Comparison of ENCODE assay signal across 1 cellular context in the genomic region with DNA sequence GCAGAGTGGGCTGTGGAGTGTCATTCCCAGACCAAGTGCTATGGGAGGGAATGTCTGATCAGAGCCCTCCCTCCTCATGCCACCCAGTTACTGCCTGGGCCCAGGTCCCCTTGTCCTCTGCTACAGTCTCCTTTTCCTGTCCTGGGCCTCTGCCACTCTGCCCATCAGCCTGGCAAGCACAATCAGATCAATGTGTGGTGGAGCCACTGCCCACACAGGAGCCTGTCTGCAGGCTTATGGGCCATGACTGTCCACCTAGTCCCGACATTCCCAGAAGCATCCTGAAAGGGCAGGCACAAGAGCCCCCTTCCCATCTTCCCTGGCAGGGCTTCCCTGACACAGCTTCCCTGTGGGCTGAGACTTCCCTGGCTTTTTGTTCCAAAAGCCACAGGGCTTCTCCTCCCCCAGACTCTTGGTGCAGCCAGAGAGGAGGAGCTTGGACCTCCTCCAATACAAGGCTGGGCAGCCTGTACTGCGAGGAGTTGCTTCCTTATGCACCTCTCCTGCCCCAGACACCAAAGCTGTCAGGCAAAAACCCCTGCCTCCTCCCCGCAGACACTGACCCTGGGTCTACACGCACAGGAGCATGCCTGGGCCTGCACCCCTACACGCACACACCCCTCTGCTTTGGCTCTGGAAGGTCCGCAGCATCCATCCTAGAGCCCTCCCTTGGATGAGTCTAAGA.
TF ChIP-seq lines count a peak whose summit lies in the region.

No MANE protein-coding gene starts in this region.

TF ChIP-seq in GM23338, 12 proteins besides CTCF, POLR2A, EP300 and RAD21 (continued from another document):
- TF ChIP-seq, protein P1, sequence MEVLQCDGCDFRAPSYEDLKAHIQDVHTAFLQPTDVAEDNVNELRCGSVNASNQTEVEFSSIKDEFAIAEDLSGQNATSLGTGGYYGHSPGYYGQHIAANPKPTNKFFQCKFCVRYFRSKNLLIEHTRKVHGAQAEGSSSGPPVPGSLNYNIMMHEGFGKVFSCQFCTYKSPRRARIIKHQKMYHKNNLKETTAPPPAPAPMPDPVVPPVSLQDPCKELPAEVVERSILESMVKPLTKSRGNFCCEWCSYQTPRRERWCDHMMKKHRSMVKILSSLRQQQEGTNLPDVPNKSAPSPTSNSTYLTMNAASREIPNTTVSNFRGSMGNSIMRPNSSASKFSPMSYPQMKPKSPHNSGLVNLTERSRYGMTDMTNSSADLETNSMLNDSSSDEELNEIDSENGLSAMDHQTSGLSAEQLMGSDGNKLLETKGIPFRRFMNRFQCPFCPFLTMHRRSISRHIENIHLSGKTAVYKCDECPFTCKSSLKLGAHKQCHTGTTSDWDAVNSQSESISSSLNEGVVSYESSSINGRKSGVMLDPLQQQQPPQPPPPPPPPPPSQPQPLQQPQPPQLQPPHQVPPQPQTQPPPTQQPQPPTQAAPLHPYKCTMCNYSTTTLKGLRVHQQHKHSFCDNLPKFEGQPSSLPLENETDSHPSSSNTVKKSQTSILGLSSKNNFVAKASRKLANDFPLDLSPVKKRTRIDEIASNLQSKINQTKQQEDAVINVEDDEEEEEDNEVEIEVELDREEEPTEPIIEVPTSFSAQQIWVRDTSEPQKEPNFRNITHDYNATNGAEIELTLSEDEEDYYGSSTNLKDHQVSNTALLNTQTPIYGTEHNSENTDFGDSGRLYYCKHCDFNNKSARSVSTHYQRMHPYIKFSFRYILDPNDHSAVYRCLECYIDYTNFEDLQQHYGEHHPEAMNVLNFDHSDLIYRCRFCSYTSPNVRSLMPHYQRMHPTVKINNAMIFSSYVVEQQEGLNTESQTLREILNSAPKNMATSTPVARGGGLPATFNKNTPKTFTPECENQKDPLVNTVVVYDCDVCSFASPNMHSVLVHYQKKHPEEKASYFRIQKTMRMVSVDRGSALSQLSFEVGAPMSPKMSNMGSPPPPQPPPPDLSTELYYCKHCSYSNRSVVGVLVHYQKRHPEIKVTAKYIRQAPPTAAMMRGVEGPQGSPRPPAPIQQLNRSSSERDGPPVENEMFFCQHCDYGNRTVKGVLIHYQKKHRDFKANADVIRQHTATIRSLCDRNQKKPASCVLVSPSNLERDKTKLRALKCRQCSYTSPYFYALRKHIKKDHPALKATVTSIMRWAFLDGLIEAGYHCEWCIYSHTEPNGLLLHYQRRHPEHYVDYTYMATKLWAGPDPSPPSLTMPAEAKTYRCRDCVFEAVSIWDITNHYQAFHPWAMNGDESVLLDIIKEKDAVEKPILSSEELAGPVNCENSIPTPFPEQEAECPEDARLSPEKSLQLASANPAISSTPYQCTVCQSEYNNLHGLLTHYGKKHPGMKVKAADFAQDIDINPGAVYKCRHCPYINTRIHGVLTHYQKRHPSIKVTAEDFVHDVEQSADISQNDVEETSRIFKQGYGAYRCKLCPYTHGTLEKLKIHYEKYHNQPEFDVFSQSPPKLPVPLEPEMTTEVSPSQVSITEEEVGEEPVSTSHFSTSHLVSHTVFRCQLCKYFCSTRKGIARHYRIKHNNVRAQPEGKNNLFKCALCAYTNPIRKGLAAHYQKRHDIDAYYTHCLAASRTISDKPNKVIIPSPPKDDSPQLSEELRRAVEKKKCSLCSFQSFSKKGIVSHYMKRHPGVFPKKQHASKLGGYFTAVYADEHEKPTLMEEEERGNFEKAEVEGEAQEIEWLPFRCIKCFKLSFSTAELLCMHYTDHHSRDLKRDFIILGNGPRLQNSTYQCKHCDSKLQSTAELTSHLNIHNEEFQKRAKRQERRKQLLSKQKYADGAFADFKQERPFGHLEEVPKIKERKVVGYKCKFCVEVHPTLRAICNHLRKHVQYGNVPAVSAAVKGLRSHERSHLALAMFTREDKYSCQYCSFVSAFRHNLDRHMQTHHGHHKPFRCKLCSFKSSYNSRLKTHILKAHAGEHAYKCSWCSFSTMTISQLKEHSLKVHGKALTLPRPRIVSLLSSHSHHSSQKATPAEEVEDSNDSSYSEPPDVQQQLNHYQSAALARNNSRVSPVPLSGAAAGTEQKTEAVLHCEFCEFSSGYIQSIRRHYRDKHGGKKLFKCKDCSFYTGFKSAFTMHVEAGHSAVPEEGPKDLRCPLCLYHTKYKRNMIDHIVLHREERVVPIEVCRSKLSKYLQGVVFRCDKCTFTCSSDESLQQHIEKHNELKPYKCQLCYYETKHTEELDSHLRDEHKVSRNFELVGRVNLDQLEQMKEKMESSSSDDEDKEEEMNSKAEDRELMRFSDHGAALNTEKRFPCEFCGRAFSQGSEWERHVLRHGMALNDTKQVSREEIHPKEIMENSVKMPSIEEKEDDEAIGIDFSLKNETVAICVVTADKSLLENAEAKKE (CRISPR knock-in tag; IDR thresholded peaks at IDR 0.05): no peak
